23 cellular contexts compared by ENCODE assay signal in genomic region chr18:62209046-62209445, GRCh38.
"Had no signal": no experiment of that assay in that cellular context is flagged by ENCODE, and none has a peak within 500 bp of the region (broad histone marks: within the 10 kb centered on the region; RNA-seq: fewer than 3 reads in every experiment).

No MANE protein-coding gene starts in this region.

- FAIRE-seq: frontal cortex had no signal

- H3K4me3 Mint-ChIP-seq: activated naive CD4-positive, alpha-beta T cell treated with anti-CD3 and anti-CD28 coated beads for 36 hours; activated naive CD8-positive, alpha-beta T cell treated with anti-CD3 and anti-CD28 coated beads, Interleukin-2, amount 50 U/mL, for 24 hours; activated T-cell treated with anti-CD3 and anti-CD28 coated beads, Interleukin-2, amount 50 U/mL, for 4 hours; dendritic cell treated with granulocyte-macrophage colony-stimulating factor and Interleukin-4, amounts not matched to agents 40 ng/mL and 50 ng/mL, for 4 days; memory B cell; neural crest cell had no signal

- H3K9me3 ChIP-seq: esophagus muscularis mucosa, left lung, transverse colon had no signal

- H3K36me3 ChIP-seq: transverse colon had no signal

- H3K9me3 Mint-ChIP-seq: activated naive CD4-positive, alpha-beta T cell treated with anti-CD3 and anti-CD28 coated beads for 36 hours; activated naive CD8-positive, alpha-beta T cell treated with anti-CD3 and anti-CD28 coated beads, Interleukin-2, amount 50 U/mL, for 24 hours; activated T-cell treated with anti-CD3 and anti-CD28 coated beads, Interleukin-2, amount 50 U/mL, for 4 hours had no signal

- H3K4me3 ChIP-seq: cardiac muscle cell, esophagus muscularis mucosa, left lung, transverse colon had no signal

- H3K27ac Mint-ChIP-seq: activated naive CD4-positive, alpha-beta T cell treated with anti-CD3 and anti-CD28 coated beads for 36 hours; activated naive CD8-positive, alpha-beta T cell treated with anti-CD3 and anti-CD28 coated beads, Interleukin-2, amount 50 U/mL, for 24 hours; dendritic cell treated with granulocyte-macrophage colony-stimulating factor and Interleukin-4, amounts not matched to agents 40 ng/mL and 50 ng/mL, for 4 days; memory B cell; progenitor cell of endocrine pancreas had no signal

- H3K27me3 ChIP-seq: cardiac muscle cell, esophagus muscularis mucosa, left lung, transverse colon had no signal

- DNase-seq: activated CD4-positive, alpha-beta T cell treated with anti-CD3 and anti-CD28 coated beads, Interleukin-2, amount 50 U/mL, for 1 hour; activated CD8-positive, alpha-beta memory T cell treated with anti-CD3 and anti-CD28 coated beads, Interleukin-2, amount 50 U/mL, for 4 hours; activated naive CD4-positive, alpha-beta T cell treated with anti-CD3 and anti-CD28 coated beads for 36 hours; activated naive CD8-positive, alpha-beta T cell treated with anti-CD3 and anti-CD28 coated beads, Interleukin-2, amount 50 U/mL, for 24 hours; activated T-cell treated with anti-CD3 and anti-CD28 coated beads, Interleukin-2, amount 50 U/mL, for 4 hours; effector CD8-positive, alpha-beta T cell; hypothalamus; left lung; stimulated activated CD4-positive, alpha-beta T cell treated with anti-CD3 and anti-CD28 coated beads, Interleukin-12 subunit alpha, Interleukin-12 subunit beta, amount 100 ng/mL, for 4 hours; stimulated activated CD4-positive, alpha-beta T cell treated with anti-CD3 and anti-CD28 coated beads, Interleukin-1b, Interleukin-23, amount 100 ng/mL, for 48 hours; stimulated activated CD8-positive, alpha-beta memory T cell treated with anti-CD3 and anti-CD28 coated beads, Interleukin-4, amount 100 ng/mL, for 48 hours; stimulated activated naive CD4-positive, alpha-beta T cell treated with Interleukin-2 at 50 U/mL for 16 hours; substantia nigra; T-helper 1 cell; T1000; transverse colon had no signal

- H3K27me3 Mint-ChIP-seq: activated naive CD8-positive, alpha-beta T cell treated with anti-CD3 and anti-CD28 coated beads, Interleukin-2, amount 50 U/mL, for 24 hours; dendritic cell treated with granulocyte-macrophage colony-stimulating factor and Interleukin-4, amounts not matched to agents 40 ng/mL and 50 ng/mL, for 4 days; memory B cell; progenitor cell of endocrine pancreas had no signal

- H3K27ac ChIP-seq: cardiac muscle cell, esophagus muscularis mucosa, left lung, transverse colon had no signal

- H3K4me1 ChIP-seq: esophagus muscularis mucosa had no signal

- H3K4me1 Mint-ChIP-seq: neural crest cell had no signal
